ENCODE assay signal across 22 cellular contexts in the genomic region with DNA sequence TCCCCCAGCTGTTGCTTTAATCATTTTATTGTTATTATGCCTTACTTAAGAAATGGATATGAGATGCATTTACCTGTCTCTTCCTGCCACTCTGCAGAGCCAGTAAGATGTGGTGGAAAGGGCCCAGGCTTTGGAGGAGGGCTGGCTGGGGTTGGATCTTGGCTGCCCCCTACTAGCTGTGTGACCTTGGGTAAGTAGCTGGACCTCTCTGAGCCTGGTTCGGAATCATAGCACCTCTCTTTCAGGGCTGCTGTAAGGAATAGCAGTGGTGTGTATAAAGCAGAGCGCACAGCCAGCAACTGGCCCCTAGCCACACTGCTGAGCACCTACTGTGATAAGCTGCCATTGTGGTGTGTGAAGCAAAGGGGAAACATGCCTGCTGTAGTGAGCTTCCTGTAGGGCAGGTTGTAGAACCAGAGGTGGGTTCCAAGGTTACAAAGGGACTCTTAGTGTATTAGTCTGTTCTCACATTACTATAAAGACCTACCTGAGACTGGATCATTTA.
"Had no signal": no experiment of that assay in that cellular context is flagged by ENCODE, and none has a peak within 500 bp of the region (broad histone marks: within the 10 kb centered on the region; RNA-seq: fewer than 3 reads in every experiment).

No MANE protein-coding gene starts in this region.

- H3K27ac Mint-ChIP-seq: naive thymus-derived CD4-positive, alpha-beta T cell; nephron progenitor cell; stimulated activated memory B cell treated with anti-CD40 and anti-IgM and Interleukin-4, amounts not matched to agents 10 μg/mL and 1 μg/mL and 100 μg/mL, for 72 hours; stimulated activated naive CD8-positive, alpha-beta T cell treated with anti-CD3 and anti-CD28 coated beads, Interleukin-15, Interleukin-2, amounts not matched to agents 100 ng/mL and 50 ng/mL, for 24 hours had no signal

- ATAC-seq: naive thymus-derived CD4-positive, alpha-beta T cell; sciatic nerve; stimulated activated memory B cell treated with anti-CD40 and anti-IgM and Interleukin-4, amounts not matched to agents 10 μg/mL and 1 μg/mL and 100 μg/mL, for 72 hours had no signal

- H3K27ac ChIP-seq: esophagus squamous epithelium, spleen, tibial artery, upper lobe of left lung, vagina had no signal

- H3K27me3 ChIP-seq: upper lobe of left lung, vagina had no signal

- H3K36me3 ChIP-seq: esophagus squamous epithelium, spleen, tibial artery, upper lobe of left lung, vagina had no signal

- FAIRE-seq: islet of Langerhans had no signal

- H3K9me3 ChIP-seq: esophagus squamous epithelium, psoas muscle, tibial artery, upper lobe of left lung, vagina had no signal

- H3K4me3 Mint-ChIP-seq: naive thymus-derived CD4-positive, alpha-beta T cell; nephron progenitor cell; stimulated activated memory B cell treated with anti-CD40 and anti-IgM and Interleukin-4, amounts not matched to agents 10 μg/mL and 1 μg/mL and 100 μg/mL, for 72 hours; stimulated activated naive CD8-positive, alpha-beta T cell treated with anti-CD3 and anti-CD28 coated beads, Interleukin-15, Interleukin-2, amounts not matched to agents 100 ng/mL and 50 ng/mL, for 24 hours had no signal

- H3K4me1 Mint-ChIP-seq: naive thymus-derived CD4-positive, alpha-beta T cell had no signal

- H3K4me1 ChIP-seq: esophagus squamous epithelium, spleen, tibial artery, vagina had no signal

- DNase-seq: dermis blood vessel endothelial cell; esophagus squamous epithelium; foreskin fibroblast; head of caudate nucleus; hippocampal formation; kidney glomerular epithelial cell; mammary epithelial cell; naive thymus-derived CD4-positive, alpha-beta T cell; nephron progenitor cell; psoas muscle; retina; spleen; stimulated activated CD4-positive, alpha-beta T cell treated with anti-CD3 and anti-CD28 coated beads, Interleukin-15, amount 100 ng/mL, for 24 hours; stimulated activated CD4-positive, alpha-beta T cell treated with anti-CD3 and anti-CD28 coated beads, Interleukin-1b, Interleukin-23, amount 100 ng/mL, for 48 hours; stimulated activated CD4-positive, alpha-beta T cell treated with anti-CD3 and anti-CD28 coated beads, Interleukin-4, amount 100 ng/mL, for 24 hours; tibial artery; upper lobe of left lung had no signal

- H3K4me3 ChIP-seq: esophagus squamous epithelium, psoas muscle, spleen, tibial artery, upper lobe of left lung, vagina had no signal
